1 cellular context compared by ENCODE assay signal in genomic region chr6:150905769-150906168, GRCh38.
TF ChIP-seq lines count a peak whose summit lies in the region.

No MANE protein-coding gene starts in this region.

TF ChIP-seq in H1, 55 proteins besides CTCF, POLR2A, EP300 and RAD21 (continued from another document):
- TF ChIP-seq, protein P1, sequence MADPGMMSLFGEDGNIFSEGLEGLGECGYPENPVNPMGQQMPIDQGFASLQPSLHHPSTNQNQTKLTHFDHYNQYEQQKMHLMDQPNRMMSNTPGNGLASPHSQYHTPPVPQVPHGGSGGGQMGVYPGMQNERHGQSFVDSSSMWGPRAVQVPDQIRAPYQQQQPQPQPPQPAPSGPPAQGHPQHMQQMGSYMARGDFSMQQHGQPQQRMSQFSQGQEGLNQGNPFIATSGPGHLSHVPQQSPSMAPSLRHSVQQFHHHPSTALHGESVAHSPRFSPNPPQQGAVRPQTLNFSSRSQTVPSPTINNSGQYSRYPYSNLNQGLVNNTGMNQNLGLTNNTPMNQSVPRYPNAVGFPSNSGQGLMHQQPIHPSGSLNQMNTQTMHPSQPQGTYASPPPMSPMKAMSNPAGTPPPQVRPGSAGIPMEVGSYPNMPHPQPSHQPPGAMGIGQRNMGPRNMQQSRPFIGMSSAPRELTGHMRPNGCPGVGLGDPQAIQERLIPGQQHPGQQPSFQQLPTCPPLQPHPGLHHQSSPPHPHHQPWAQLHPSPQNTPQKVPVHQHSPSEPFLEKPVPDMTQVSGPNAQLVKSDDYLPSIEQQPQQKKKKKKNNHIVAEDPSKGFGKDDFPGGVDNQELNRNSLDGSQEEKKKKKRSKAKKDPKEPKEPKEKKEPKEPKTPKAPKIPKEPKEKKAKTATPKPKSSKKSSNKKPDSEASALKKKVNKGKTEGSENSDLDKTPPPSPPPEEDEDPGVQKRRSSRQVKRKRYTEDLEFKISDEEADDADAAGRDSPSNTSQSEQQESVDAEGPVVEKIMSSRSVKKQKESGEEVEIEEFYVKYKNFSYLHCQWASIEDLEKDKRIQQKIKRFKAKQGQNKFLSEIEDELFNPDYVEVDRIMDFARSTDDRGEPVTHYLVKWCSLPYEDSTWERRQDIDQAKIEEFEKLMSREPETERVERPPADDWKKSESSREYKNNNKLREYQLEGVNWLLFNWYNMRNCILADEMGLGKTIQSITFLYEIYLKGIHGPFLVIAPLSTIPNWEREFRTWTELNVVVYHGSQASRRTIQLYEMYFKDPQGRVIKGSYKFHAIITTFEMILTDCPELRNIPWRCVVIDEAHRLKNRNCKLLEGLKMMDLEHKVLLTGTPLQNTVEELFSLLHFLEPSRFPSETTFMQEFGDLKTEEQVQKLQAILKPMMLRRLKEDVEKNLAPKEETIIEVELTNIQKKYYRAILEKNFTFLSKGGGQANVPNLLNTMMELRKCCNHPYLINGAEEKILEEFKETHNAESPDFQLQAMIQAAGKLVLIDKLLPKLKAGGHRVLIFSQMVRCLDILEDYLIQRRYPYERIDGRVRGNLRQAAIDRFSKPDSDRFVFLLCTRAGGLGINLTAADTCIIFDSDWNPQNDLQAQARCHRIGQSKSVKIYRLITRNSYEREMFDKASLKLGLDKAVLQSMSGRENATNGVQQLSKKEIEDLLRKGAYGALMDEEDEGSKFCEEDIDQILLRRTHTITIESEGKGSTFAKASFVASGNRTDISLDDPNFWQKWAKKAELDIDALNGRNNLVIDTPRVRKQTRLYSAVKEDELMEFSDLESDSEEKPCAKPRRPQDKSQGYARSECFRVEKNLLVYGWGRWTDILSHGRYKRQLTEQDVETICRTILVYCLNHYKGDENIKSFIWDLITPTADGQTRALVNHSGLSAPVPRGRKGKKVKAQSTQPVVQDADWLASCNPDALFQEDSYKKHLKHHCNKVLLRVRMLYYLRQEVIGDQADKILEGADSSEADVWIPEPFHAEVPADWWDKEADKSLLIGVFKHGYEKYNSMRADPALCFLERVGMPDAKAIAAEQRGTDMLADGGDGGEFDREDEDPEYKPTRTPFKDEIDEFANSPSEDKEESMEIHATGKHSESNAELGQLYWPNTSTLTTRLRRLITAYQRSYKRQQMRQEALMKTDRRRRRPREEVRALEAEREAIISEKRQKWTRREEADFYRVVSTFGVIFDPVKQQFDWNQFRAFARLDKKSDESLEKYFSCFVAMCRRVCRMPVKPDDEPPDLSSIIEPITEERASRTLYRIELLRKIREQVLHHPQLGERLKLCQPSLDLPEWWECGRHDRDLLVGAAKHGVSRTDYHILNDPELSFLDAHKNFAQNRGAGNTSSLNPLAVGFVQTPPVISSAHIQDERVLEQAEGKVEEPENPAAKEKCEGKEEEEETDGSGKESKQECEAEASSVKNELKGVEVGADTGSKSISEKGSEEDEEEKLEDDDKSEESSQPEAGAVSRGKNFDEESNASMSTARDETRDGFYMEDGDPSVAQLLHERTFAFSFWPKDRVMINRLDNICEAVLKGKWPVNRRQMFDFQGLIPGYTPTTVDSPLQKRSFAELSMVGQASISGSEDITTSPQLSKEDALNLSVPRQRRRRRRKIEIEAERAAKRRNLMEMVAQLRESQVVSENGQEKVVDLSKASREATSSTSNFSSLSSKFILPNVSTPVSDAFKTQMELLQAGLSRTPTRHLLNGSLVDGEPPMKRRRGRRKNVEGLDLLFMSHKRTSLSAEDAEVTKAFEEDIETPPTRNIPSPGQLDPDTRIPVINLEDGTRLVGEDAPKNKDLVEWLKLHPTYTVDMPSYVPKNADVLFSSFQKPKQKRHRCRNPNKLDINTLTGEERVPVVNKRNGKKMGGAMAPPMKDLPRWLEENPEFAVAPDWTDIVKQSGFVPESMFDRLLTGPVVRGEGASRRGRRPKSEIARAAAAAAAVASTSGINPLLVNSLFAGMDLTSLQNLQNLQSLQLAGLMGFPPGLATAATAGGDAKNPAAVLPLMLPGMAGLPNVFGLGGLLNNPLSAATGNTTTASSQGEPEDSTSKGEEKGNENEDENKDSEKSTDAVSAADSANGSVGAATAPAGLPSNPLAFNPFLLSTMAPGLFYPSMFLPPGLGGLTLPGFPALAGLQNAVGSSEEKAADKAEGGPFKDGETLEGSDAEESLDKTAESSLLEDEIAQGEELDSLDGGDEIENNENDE (IDR thresholded peaks at IDR 0.05; ENCODE audit: insufficient replicate concordance, low read length), result no peak
